In genomic region chr19:43462887-43463380, GRCh38 we compare ENCODE assay signal across 9 cellular contexts. TPM values are rescaled to one million over a fixed set of nuclear protein-coding genes. Genes with fewer than 3 reads are reported as not detected.
A peak's percentile ranks its signal among the peaks of the same experiment; 100 is the strongest.
DNase-seq lines count a peak whose midpoint lies in the region; ATAC-seq, FAIRE-seq and TF ChIP-seq lines count a peak whose summit lies in the region.
"Had no signal": no experiment of that assay in that cellular context is flagged by ENCODE, and none has a peak within 500 bp of the region (broad histone marks: within the 10 kb centered on the region; RNA-seq: fewer than 3 reads in every experiment).

No MANE protein-coding gene starts in this region.

- TF ChIP-seq POLR2A in K562 (conservative IDR thresholded peaks at IDR 0.05) = no peak

- H3K36me3 Mint-ChIP-seq in memory B cell = no peaks in the 10 kb centered on the region

- no peak for TF ChIP-seq RAD21 in K562 (CRISPR knock-in tag; conservative IDR thresholded peaks at IDR 0.05 in 1 of 2, IDR thresholded peaks at IDR 0.05 in 1 of 2)

- CTCF ChIA-PET in K562 (lab: Yijun Ruan, JAX; ENCODE audit: low intra/inter-chr PET ratio) = interaction anchor here (0.6 to 0.9 kb wide), 2 partner anchors 56 to 1309 kb away, joined by 3 to 4 read pairs; no protein-coding TSS in a partner anchor

- FAIRE-seq in K562 (lab: Jason Lieb, UNC) = no peak

- no peak for ATAC-seq in left ventricle myocardium superior
- ATAC-seq in K562 = no peak
- no peak for ATAC-seq in memory B cell (ENCODE audit: low read depth)
- ATAC-seq in HG03378 (IDR thresholded peaks at IDR 0.05; ENCODE audit: unreplicated experiment) = no peak

- H4K20me1 ChIP-seq in K562 (replicated peaks; ENCODE audit: control insufficient read depth, insufficient read depth, low read length) = no peaks in the 10 kb centered on the region

- H3K27ac ChIP-seq in left ventricle myocardium inferior (replicated peaks) (peak overlapping the region; percentile 84), K562 (ENCODE audit: extremely low read depth, low read depth, low read length) (no peak overlapping the region), urinary bladder (ENCODE audit: low read depth) (peak overlapping the region; percentile 11)

- H3K9me3 ChIP-seq in left ventricle myocardium inferior (replicated peaks) (no peaks in the 10 kb centered on the region), K562 (replicated peaks; ENCODE audit: control insufficient read depth, insufficient read depth, low read depth, low read length) (no peaks in the 10 kb centered on the region)

- in situ Hi-C loops in K562 (cut with MboI) = no loop called here

- H3K27me3 Mint-ChIP-seq in memory B cell = peaks cover 5% of the 10 kb centered on the region

- TF ChIP-seq EP300 in K562 (IDR thresholded peaks at IDR 0.05; ENCODE audit: low read length) = no peak

- H3K4me3 ChIP-seq in left ventricle myocardium inferior (peak overlapping the region; percentile 72), K562 (peak overlapping the region; percentile 67), urinary bladder (ENCODE audit: low read depth, low read length) (peak overlapping the region; percentile 48)

- H3K4me1 ChIP-seq in left ventricle myocardium inferior = peaks cover 22% of the 10 kb centered on the region
- H3K4me1 ChIP-seq in K562 (replicated peaks in 1 of 2; ENCODE audit: control insufficient read depth in 2 of 2, insufficient read depth in 2 of 2, low read length in 2 of 2) = peaks cover 19 to 28% of the 10 kb centered on the region in 2 experiments
- H3K4me1 ChIP-seq in urinary bladder (ENCODE audit: insufficient read depth) = no peaks in the 10 kb centered on the region

- H3K27ac Mint-ChIP-seq in memory B cell = peak overlapping the region; percentile 82

- H3K4me2 ChIP-seq in K562 (ENCODE audit: insufficient read depth, low read length) = peak overlapping the region; percentile 82

- H3K4me3 Mint-ChIP-seq in memory B cell = peak overlapping the region; percentile 94

- peak overlapping the region in 1 of 2 experiments; percentile 88; a peak in 2 of 4 replicates for H3K9ac ChIP-seq in K562 (ENCODE audit: insufficient read depth in 1 of 2, low read depth in 2 of 2, low read length in 2 of 2)

- 13% methylated on average over 31 of the region's 32 CpGs for WGBS in K562 (ENCODE audit: insufficient coverage, low coverage, missing lambda C conversion rate)
- WGBS in urinary bladder = 7% methylated on average over 32 of the region's 32 CpGs

- BruUV-seq in K562 (replicated peaks; lab: Mats Ljungman, UMichigan) = no TSS peak

- H3K4me1 Mint-ChIP-seq in memory B cell = peaks cover 10% of the 10 kb centered on the region

- H3K36me3 ChIP-seq in left ventricle myocardium inferior = no peaks in the 10 kb centered on the region
- no peaks in the 10 kb centered on the region for H3K36me3 ChIP-seq in K562 (ENCODE audit: control insufficient read depth, insufficient read depth, low read length)
- no peaks in the 10 kb centered on the region for H3K36me3 ChIP-seq in urinary bladder (ENCODE audit: insufficient read depth)

- TF ChIP-seq CTCF in left ventricle myocardium inferior (IDR thresholded peaks at IDR 0.05; ENCODE audit: borderline replicate concordance) (no peak), K562 (IDR thresholded peaks at IDR 0.05 in 2 of 3, conservative IDR thresholded peaks at IDR 0.05 in 1 of 3; ENCODE audit: insufficient read depth in 2 of 3, low read depth in 1 of 3, low read length in 3 of 3) (no peak)

- H3K9me3 Mint-ChIP-seq in memory B cell = no peaks in the 10 kb centered on the region

- H3K27me3 ChIP-seq in left ventricle myocardium inferior (ENCODE audit: low read depth) = peaks cover 16% of the 10 kb centered on the region
- peaks cover 17 to 18% of the 10 kb centered on the region in 2 experiments; a peak in 4 of 5 replicates for H3K27me3 ChIP-seq in K562 (ENCODE audit: control insufficient read depth in 2 of 2, insufficient read depth in 2 of 2, low read length in 2 of 2)

- H2AFZ ChIP-seq in K562 (ENCODE audit: low read depth, low read length) = peak overlapping the region; percentile 93

- intact Hi-C loops in left ventricle myocardium inferior (cut with micrococcal nuclease) (no loop called here), left ventricle myocardium superior (cut with micrococcal nuclease) (no loop called here), K562 (cut with micrococcal nuclease) (loop anchor here (5.0 kb wide), 1 partner anchor 39 kb away; the partner anchor contains the start of gene PHLDB3)

- no peaks in the 10 kb centered on the region for H3K79me2 ChIP-seq in K562 (ENCODE audit: control insufficient read depth, insufficient read depth, low read length)

- DNase-seq in left ventricle myocardium inferior (no peak), left ventricle myocardium superior (no peak), K562 (ENCODE audit: extremely low read depth in 1 of 4, low spot score in 3 of 4) (no peak), memory B cell (ENCODE audit: low spot score in 2 of 2) (no peak), SHP77 treated with DMSO at 0.1 percent for 48 hours (lab: John Stamatoyannopoulos, UW) (no peak), HCEC 1CT (no peak)

- no peaks in the 10 kb centered on the region for H3K9me1 ChIP-seq in K562 (ENCODE audit: control insufficient read depth, insufficient read depth, low read length)

- POLR2A ChIA-PET in K562 (lab: Yijun Ruan, JAX) = interaction anchor here (0.8 to 2.1 kb wide), 6 partner anchors 8 to 163 kb away, joined by 3 to 20 read pairs (median 6); no protein-coding TSS in a partner anchor

TF ChIP-seq in K562, 482 proteins besides CTCF, POLR2A, EP300 and RAD21 (continues in another document):
- TF ChIP-seq ATF1 (CRISPR knock-in tag; IDR thresholded peaks at IDR 0.05) = no peak
- TF ChIP-seq ATF1 (tag; IDR thresholded peaks at IDR 0.05) = peak; percentile 52

RNA-seq across cellular contexts. Expression of gene LYPD3, which starts 2.5 kb away (rescaled TPM):
- total RNA-seq in left ventricle myocardium inferior (0.38 TPM), left ventricle myocardium superior (0.15 TPM), K562 (2014; rRNA removed) (0.18 and 0.20 TPM in 2 replicates), K562 (2014; rRNA removed; fragmentation: Illumina TruSeq; extraction: Trizol) (not detected in 2 replicates), K562 (2015; rRNA removed; fragmentation: Illumina TruSeq; extraction: Trizol) (0.22 TPM in 1 of 2 replicates, not detected in the other), K562 (2021) (0.31 and 0.33 TPM in 2 replicates), urinary bladder (2.8 TPM)
- 0.81 TPM in 1 of 2 replicates, not detected in the other for total RNA-seq in K562 (2011; cell fraction: chromatin; rRNA removed; ENCODE audit: low replicate concordance)
- 0.26 and 0.67 TPM in 2 replicates for total RNA-seq in K562 (2011; cell fraction: nucleolus; rRNA removed)
- 0.44 TPM in 1 of 2 replicates, not detected in the other for total RNA-seq in K562 (2011; cell fraction: nucleoplasm; rRNA removed)
- polyA plus RNA-seq in K562 (2011; rRNA removed) (0.28 and 0.64 TPM in 2 replicates), K562 (2014; fragmentation: Illumina TruSeq; extraction: Trizol) (0.26 and 0.27 TPM in 2 replicates), K562 (2014; fragmentation: Nextera tagmentation; extraction: Ambion mirVana) (under 1 TPM; 0.04 to 0.06 TPM), K562 (2014; rRNA removed) (0.17 and 0.19 TPM in 2 replicates), urinary bladder (7.7 TPM)
- 0.74 and 2.1 TPM in 2 replicates for polyA plus RNA-seq in K562 (2011; cell fraction: cytosol; rRNA removed)
- polyA plus RNA-seq in K562 (2011; cell fraction: nucleus; rRNA removed) = 1.2 and 1.6 TPM in 2 replicates
- polyA plus RNA-seq in K562 (2012) = 0.51 and 0.73 TPM in 2 replicates
- polyA minus RNA-seq in K562 (2011; rRNA and poly(A)+ RNA removed) = 0.11 and 0.12 TPM in 2 replicates
- not detected in 2 replicates for polyA minus RNA-seq in K562 (2011; cell fraction: cytosol; rRNA and poly(A)+ RNA removed)
- polyA minus RNA-seq in K562 (2011; cell fraction: nucleus; rRNA and poly(A)+ RNA removed) = 0.56 and 0.67 TPM in 2 replicates

RNA-seq across cellular contexts. Expression of gene PHLDB3, which starts 41.6 kb away (rescaled TPM):
- 4.5 TPM for total RNA-seq in left ventricle myocardium inferior
- 6.0 TPM for total RNA-seq in left ventricle myocardium superior
- 14.2 and 34.8 TPM in 2 replicates for total RNA-seq in K562 (2011; cell fraction: chromatin; rRNA removed; ENCODE audit: low replicate concordance)
- total RNA-seq in K562 (2011; cell fraction: nucleolus; rRNA removed) = 26.8 and 32.0 TPM in 2 replicates
- 21.6 and 22.4 TPM in 2 replicates for total RNA-seq in K562 (2011; cell fraction: nucleoplasm; rRNA removed)
- total RNA-seq in K562 (2014; rRNA removed) = 23.5 and 28.0 TPM in 2 replicates
- 1.1 and 1.6 TPM in 2 replicates for total RNA-seq in K562 (2014; rRNA removed; fragmentation: Illumina TruSeq; extraction: Trizol)
- 5.4 and 6.4 TPM in 2 replicates for total RNA-seq in K562 (2015; rRNA removed; fragmentation: Illumina TruSeq; extraction: Trizol)
- 11.8 and 12.7 TPM in 2 replicates for total RNA-seq in K562 (2021)
- polyA plus RNA-seq in K562 (2011; rRNA removed) = 3.5 and 6.1 TPM in 2 replicates
- polyA plus RNA-seq in K562 (2011; cell fraction: cytosol; rRNA removed) = 4.1 and 7.2 TPM in 2 replicates
- polyA plus RNA-seq in K562 (2011; cell fraction: nucleus; rRNA removed) = 14.5 and 21.6 TPM in 2 replicates
- polyA plus RNA-seq in K562 (2012) = 6.0 and 10.5 TPM in 2 replicates
- polyA plus RNA-seq in K562 (2014; fragmentation: Illumina TruSeq; extraction: Trizol) = 3.9 and 6.7 TPM in 2 replicates
- polyA plus RNA-seq in K562 (2014; fragmentation: Nextera tagmentation; extraction: Ambion mirVana) = under 1 TPM; 0.04 to 0.06 TPM
- polyA plus RNA-seq in K562 (2014; rRNA removed) = 5.2 and 11.4 TPM in 2 replicates
- 2.2 and 2.6 TPM in 2 replicates for polyA minus RNA-seq in K562 (2011; rRNA and poly(A)+ RNA removed)
- 6.7 and 8.9 TPM in 2 replicates for polyA minus RNA-seq in K562 (2011; cell fraction: cytosol; rRNA and poly(A)+ RNA removed)
- 11.0 and 13.3 TPM in 2 replicates for polyA minus RNA-seq in K562 (2011; cell fraction: nucleus; rRNA and poly(A)+ RNA removed)
- total RNA-seq in urinary bladder = 10.7 TPM
- 12.4 TPM for polyA plus RNA-seq in urinary bladder

RNA-seq across cellular contexts. Expression of gene TEX101, which starts 48.2 kb away (rescaled TPM):
- total RNA-seq in left ventricle myocardium inferior (not detected), left ventricle myocardium superior (not detected), K562 (2014; rRNA removed) (not detected in 2 replicates), K562 (2014; rRNA removed; fragmentation: Illumina TruSeq; extraction: Trizol) (not detected in 2 replicates), K562 (2015; rRNA removed; fragmentation: Illumina TruSeq; extraction: Trizol) (not detected in 2 replicates), K562 (2021) (not detected in 2 replicates), urinary bladder (not detected)
- total RNA-seq in K562 (2011; cell fraction: chromatin; rRNA removed; ENCODE audit: low replicate concordance) = not detected in 2 replicates
- total RNA-seq in K562 (2011; cell fraction: nucleolus; rRNA removed) = not detected in 2 replicates
- total RNA-seq in K562 (2011; cell fraction: nucleoplasm; rRNA removed) = not detected in 2 replicates
- polyA plus RNA-seq in K562 (2011; rRNA removed) (not detected in 2 replicates), K562 (2014; fragmentation: Illumina TruSeq; extraction: Trizol) (not detected in 2 replicates), K562 (2014; fragmentation: Nextera tagmentation; extraction: Ambion mirVana) (under 1 TPM; 0.10 to 0.14 TPM), K562 (2014; rRNA removed) (0.36 TPM in 1 of 2 replicates, not detected in the other), urinary bladder (not detected)
- 0.07 TPM in 1 of 2 replicates, not detected in the other for polyA plus RNA-seq in K562 (2011; cell fraction: cytosol; rRNA removed)
- polyA plus RNA-seq in K562 (2011; cell fraction: nucleus; rRNA removed) = not detected in 2 replicates
- 0.25 TPM in 1 of 2 replicates, not detected in the other for polyA plus RNA-seq in K562 (2012)
- not detected in 2 replicates for polyA minus RNA-seq in K562 (2011; rRNA and poly(A)+ RNA removed)
- not detected in 2 replicates for polyA minus RNA-seq in K562 (2011; cell fraction: cytosol; rRNA and poly(A)+ RNA removed)
- polyA minus RNA-seq in K562 (2011; cell fraction: nucleus; rRNA and poly(A)+ RNA removed) = not detected in 2 replicates
- total RNA-seq: subcutaneous adipose tissue had no signal
